In the genomic region with DNA sequence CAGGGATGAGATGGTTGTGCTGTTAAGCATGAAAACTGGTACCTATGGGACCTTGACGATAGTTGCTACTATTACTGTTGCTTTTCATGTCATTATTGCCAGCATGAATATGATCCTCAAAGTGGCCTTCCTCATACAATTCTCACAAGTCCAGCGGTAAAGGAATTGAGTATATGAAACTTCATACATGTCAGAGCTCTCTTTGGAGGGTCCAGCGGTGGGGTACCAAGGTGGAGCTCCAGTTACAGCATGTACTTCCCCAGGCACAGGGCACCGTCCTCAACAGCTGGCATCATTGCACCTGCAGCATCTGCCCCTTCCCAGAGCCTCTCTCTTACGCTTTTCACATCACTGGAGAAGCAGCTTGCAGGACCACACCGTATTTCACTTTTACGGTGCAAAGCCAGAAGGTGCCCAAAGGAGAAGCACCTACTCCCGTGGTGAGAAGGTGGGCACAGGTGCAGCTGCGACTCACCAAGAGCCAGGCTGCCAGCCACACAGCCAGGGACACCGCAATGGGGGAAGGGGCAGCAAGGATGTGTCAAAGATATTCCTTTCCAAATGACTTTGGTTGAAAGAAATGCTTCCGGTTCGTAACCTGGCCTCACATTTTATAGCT, we compare ENCODE assay signal across 25 cellular contexts.
A peak's percentile ranks its signal among the peaks of the same experiment; 100 is the strongest.
DNase-seq lines count a peak whose midpoint lies in the region; ATAC-seq, FAIRE-seq and TF ChIP-seq lines count a peak whose summit lies in the region.
"Had no signal": no experiment of that assay in that cellular context is flagged by ENCODE, and none has a peak within 500 bp of the region (broad histone marks: within the 10 kb centered on the region; RNA-seq: fewer than 3 reads in every experiment).

No MANE protein-coding gene starts in this region.

- no peak overlapping the region for H3K23ac ChIP-seq in mesenchymal stem cell (ENCODE audit: low read length in 2 of 2)

- H3K4me1 ChIP-seq in kidney (ENCODE audit: control insufficient read depth in 1 of 2, insufficient read depth in 1 of 2, low read depth in 1 of 2, low read length in 2 of 2) (peaks cover 3 to 10% of the 10 kb centered on the region in 2 donors), stomach (peaks cover 6 to 26% (median 16%) of the 10 kb centered on the region in 4 donors), mesenchymal stem cell (ENCODE audit: control insufficient read depth, insufficient read depth, low read depth, low read length) (peaks cover 4% of the 10 kb centered on the region)

- TF ChIP-seq POLR2A in NB4 (IDR thresholded peaks at IDR 0.05; ENCODE audit: extremely low read depth, insufficient read length) (no peak), stomach (IDR thresholded peaks at IDR 0.05) (no peak)

- no peak overlapping the region for H3K18ac ChIP-seq in mesenchymal stem cell (ENCODE audit: low read depth in 1 of 2, low read length in 2 of 2)

- no peak for ATAC-seq in activated CD8-positive, alpha-beta memory T cell treated with anti-CD3 and anti-CD28 coated beads, Interleukin-2, amount 10 ng/mL, durations not matched to agents 7 days and 5 days
- ATAC-seq: foreskin keratinocyte, psoas muscle, WTC11 had no signal

- H3K27me3 Mint-ChIP-seq in activated CD8-positive, alpha-beta memory T cell treated with anti-CD3 and anti-CD28 coated beads, Interleukin-2, amount 10 ng/mL, durations not matched to agents 7 days and 5 days = no peaks in the 10 kb centered on the region
- H3K27me3 Mint-ChIP-seq: CD4-positive, alpha-beta memory T cell had no signal

- H3K27ac ChIP-seq in kidney (ENCODE audit: low read depth in 2 of 2, low read length in 2 of 2) = no peak overlapping the region
- H3K27ac ChIP-seq in stomach = no peak overlapping the region
- no peak overlapping the region for H3K27ac ChIP-seq in mesenchymal stem cell (ENCODE audit: low read length, poor library complexity, severe bottlenecking)
- H3K27ac ChIP-seq: adrenal gland, foreskin keratinocyte, hepatocyte, psoas muscle, suprapubic skin had no signal

- CTCF ChIA-PET in activated CD8-positive, alpha-beta memory T cell treated with anti-CD3 and anti-CD28 coated beads, Interleukin-2, amount 10 ng/mL, durations not matched to agents 7 days and 5 days (lab: Charles Lee) = interaction anchor here (1.3 kb wide), 1 partner anchor 467 kb away, joined by 3 read pairs; no protein-coding TSS in a partner anchor

- no peak overlapping the region for H3K27ac Mint-ChIP-seq in activated CD8-positive, alpha-beta memory T cell treated with anti-CD3 and anti-CD28 coated beads, Interleukin-2, amount 10 ng/mL, durations not matched to agents 7 days and 5 days
- H3K27ac Mint-ChIP-seq: CD4-positive, alpha-beta memory T cell; WTC11 had no signal

- H3K9me3 Mint-ChIP-seq in activated CD8-positive, alpha-beta memory T cell treated with anti-CD3 and anti-CD28 coated beads, Interleukin-2, amount 10 ng/mL, durations not matched to agents 7 days and 5 days (ENCODE audit: low read depth) = no peaks in the 10 kb centered on the region
- H3K9me3 Mint-ChIP-seq: natural killer cell had no signal

- no peak for FAIRE-seq in kidney (lab: Jason Lieb, UNC)
- FAIRE-seq: islet of Langerhans had no signal

- peaks cover 17% of the 10 kb centered on the region for H3K4me1 Mint-ChIP-seq in activated CD8-positive, alpha-beta memory T cell treated with anti-CD3 and anti-CD28 coated beads, Interleukin-2, amount 10 ng/mL, durations not matched to agents 7 days and 5 days

- intact Hi-C loops in kidney (cut with DNase I) (no loop called here), stomach (cut with DNase I; ENCODE audit: low total_unique reads) (no loop called here)

- H3K36me3 ChIP-seq in kidney (ENCODE audit: control insufficient read depth in 1 of 2, insufficient read depth in 2 of 2, low read length in 2 of 2) (no peaks in the 10 kb centered on the region), stomach (no peaks in the 10 kb centered on the region), mesenchymal stem cell (ENCODE audit: control insufficient read depth in 1 of 2, insufficient read depth in 2 of 2, low read depth in 1 of 2, low read length in 2 of 2) (no peaks in the 10 kb centered on the region)
- H3K36me3 ChIP-seq: adrenal gland, suprapubic skin had no signal

- H3K36me3 Mint-ChIP-seq in activated CD8-positive, alpha-beta memory T cell treated with anti-CD3 and anti-CD28 coated beads, Interleukin-2, amount 10 ng/mL, durations not matched to agents 7 days and 5 days = peaks cover 2% of the 10 kb centered on the region
- H3K36me3 Mint-ChIP-seq: CD4-positive, alpha-beta memory T cell; natural killer cell had no signal

- WGBS in stomach, 5 donors = 92 to 95% (median 94%) methylated on average over 12 of the region's 12 CpGs
- WGBS in mesenchymal stem cell = 89% methylated on average over 12 of the region's 12 CpGs

- H4K91ac ChIP-seq in mesenchymal stem cell (ENCODE audit: low read length) = no peak overlapping the region

- peak overlapping the region in 1 of 2 experiments; percentile 12 for H3K14ac ChIP-seq in mesenchymal stem cell (ENCODE audit: low read length in 2 of 2)

- H2BK5ac ChIP-seq in mesenchymal stem cell (ENCODE audit: low read depth, low read length, poor library complexity, severe bottlenecking) = no peak overlapping the region

- H2AK5ac ChIP-seq in mesenchymal stem cell (ENCODE audit: low read length, severe bottlenecking) = no peak overlapping the region

- no peak overlapping the region for H3K4ac ChIP-seq in mesenchymal stem cell (ENCODE audit: low read depth in 1 of 2, low read length in 2 of 2)

- no peak overlapping the region for H4K8ac ChIP-seq in mesenchymal stem cell (ENCODE audit: low read length)

- no peak overlapping the region for H3K4me3 Mint-ChIP-seq in activated CD8-positive, alpha-beta memory T cell treated with anti-CD3 and anti-CD28 coated beads, Interleukin-2, amount 10 ng/mL, durations not matched to agents 7 days and 5 days
- H3K4me3 Mint-ChIP-seq: CD4-positive, alpha-beta memory T cell; WTC11 had no signal

- H2BK15ac ChIP-seq in mesenchymal stem cell (ENCODE audit: low read depth, poor library complexity, severe bottlenecking) = no peak overlapping the region

- H2AFZ ChIP-seq in mesenchymal stem cell (ENCODE audit: low read depth, low read length) = no peak overlapping the region
- H2AFZ ChIP-seq: hepatocyte had no signal

- H2BK120ac ChIP-seq in mesenchymal stem cell (ENCODE audit: low read depth, low read length) = no peak overlapping the region

- no peak for TF ChIP-seq EP300 in stomach (IDR thresholded peaks at IDR 0.05)

- no peak overlapping the region for H3K9ac ChIP-seq in kidney (ENCODE audit: low read length in 2 of 2)
- H3K9ac ChIP-seq in mesenchymal stem cell (ENCODE audit: low read length) = no peak overlapping the region

- no peaks in the 10 kb centered on the region for H3K79me1 ChIP-seq in mesenchymal stem cell (replicated peaks; ENCODE audit: low read length, poor library complexity, severe bottlenecking)

- H3K4me3 ChIP-seq in NB4 (ENCODE audit: low read depth, low read length) (no peak overlapping the region), kidney (ENCODE audit: low read length in 2 of 2) (no peak overlapping the region), stomach (no peak overlapping the region), mesenchymal stem cell (ENCODE audit: insufficient read depth in 1 of 2, low read depth in 1 of 2, low read length in 2 of 2) (no peak overlapping the region)
- H3K4me3 ChIP-seq: adrenal gland, hepatocyte, psoas muscle, smooth muscle cell, suprapubic skin had no signal

- H3K27me3 ChIP-seq in stomach = peaks cover 0 to 30% (median 25%) of the 10 kb centered on the region in 3 donors
- H3K27me3 ChIP-seq in mesenchymal stem cell (ENCODE audit: control insufficient read depth in 1 of 2, insufficient read depth in 1 of 2, low read length in 2 of 2) = peaks cover 46 to 50% of the 10 kb centered on the region in 2 experiments
- H3K27me3 ChIP-seq: hepatocyte had no signal

- H2BK12ac ChIP-seq in mesenchymal stem cell (ENCODE audit: low read length in 2 of 2) = no peak overlapping the region

- no peak overlapping the region for H3K4me2 ChIP-seq in mesenchymal stem cell (ENCODE audit: low read length, poor library complexity, severe bottlenecking)
- H3K4me2 ChIP-seq: hepatocyte, smooth muscle cell had no signal

- no peak for TF ChIP-seq CTCF in NB4 (IDR thresholded peaks at IDR 0.05; ENCODE audit: low read depth, low read length)
- TF ChIP-seq CTCF in kidney (IDR thresholded peaks at IDR 0.05; ENCODE audit: borderline replicate concordance, extremely low read depth, insufficient read depth) = no peak
- no peak for TF ChIP-seq CTCF in stomach (IDR thresholded peaks at IDR 0.05)

- H3K9me3 ChIP-seq in kidney (ENCODE audit: control insufficient read depth in 1 of 2, low read length in 2 of 2) (no peaks in the 10 kb centered on the region), stomach (no peaks in the 10 kb centered on the region), mesenchymal stem cell (ENCODE audit: control insufficient read depth, low read length) (peaks cover 12% of the 10 kb centered on the region)
- H3K9me3 ChIP-seq: adrenal gland, psoas muscle, suprapubic skin had no signal

- DNase-seq in activated CD8-positive, alpha-beta memory T cell treated with anti-CD3 and anti-CD28 coated beads, Interleukin-2, amount 10 ng/mL, durations not matched to agents 7 days and 5 days = peak; percentile 52
- no peak for DNase-seq in activated CD8-positive, alpha-beta memory T cell treated with anti-CD3 and anti-CD28 coated beads, Interleukin-2, amount 50 U/mL, for 48 hours
- DNase-seq in NB4 (ENCODE audit: low read depth) (peak; percentile 31), kidney (peak; percentile 86), stomach (peak; percentile 29), HCEC 1CT (no peak), mucosa of gallbladder (ENCODE audit: low spot score) (no peak), mesenchymal stem cell (no peak)
- DNase-seq: activated gamma-delta T cell; CD4-positive, alpha-beta memory T cell; dermis blood vessel endothelial cell; DMS79 treated with DMSO at 0.1 percent for 48 hours; mesendoderm; natural killer cell; NCI-H1105 treated with DMSO at 0.1 percent for 48 hours; NCI-H2107; NCI-H526 treated with DMSO at 0.1 percent for 48 hours; psoas muscle had no signal

Comparison
In these comparisons a context has a peak if more than half of its experiments do, and no peak if none do; other contexts are left out.
1. DNase-seq: peak in activated CD8-positive, alpha-beta memory T cell treated with anti-CD3 and anti-CD28 coated beads, Interleukin-2, amount 10 ng/mL, durations not matched to agents 7 days and 5 days (single experiment), NB4 (single experiment), kidney (single experiment) and stomach (single experiment); none in activated CD8-positive, alpha-beta memory T cell treated with anti-CD3 and anti-CD28 coated beads, Interleukin-2, amount 50 U/mL, for 48 hours (single experiment), HCEC 1CT (single experiment), mucosa of gallbladder (single experiment) and mesenchymal stem cell (single experiment).